Comparison of ENCODE assay signal across 23 cellular contexts in genomic region chr10:44572146-44572545, GRCh38.
DNase-seq lines count a peak whose midpoint lies in the region; ATAC-seq, FAIRE-seq and TF ChIP-seq lines count a peak whose summit lies in the region.
"Had no signal": no experiment of that assay in that cellular context is flagged by ENCODE, and none has a peak within 500 bp of the region (broad histone marks: within the 10 kb centered on the region; RNA-seq: fewer than 3 reads in every experiment).

No MANE protein-coding gene starts in this region.

- H3K4me1 ChIP-seq in HEK293 (ENCODE audit: control insufficient read depth, insufficient read depth, low read length) (no peaks in the 10 kb centered on the region), astrocyte (ENCODE audit: insufficient read depth, low read length) (peaks cover 41% of the 10 kb centered on the region), lung (ENCODE audit: control insufficient read depth in 2 of 2, insufficient read depth in 2 of 2, low read length in 2 of 2) (no peaks in the 10 kb centered on the region), upper lobe of right lung (no peaks in the 10 kb centered on the region), Karpas-422 (ENCODE audit: low read length) (no peaks in the 10 kb centered on the region)
- H3K4me1 ChIP-seq: A549; BE2C; BLaER1 treated with 17β-estradiol and CSF1 and Interleukin-3, amounts not matched to agents 10 nM and 100 nM had no signal

- WGBS in lung, 2 donors, result 88 to 94% methylated on average over 6 of the region's 6 CpGs

- H3K27ac Mint-ChIP-seq in astrocyte (ENCODE audit: unreplicated experiment), result no peak overlapping the region
- H3K27ac Mint-ChIP-seq: CD14-positive monocyte; CD4-positive, alpha-beta T cell; CD8-positive, alpha-beta memory T cell had no signal

- no peaks in the 10 kb centered on the region for H3K27me3 ChIP-seq in astrocyte (ENCODE audit: insufficient read depth, low read length)
- no peaks in the 10 kb centered on the region for H3K27me3 ChIP-seq in lung (ENCODE audit: control insufficient read depth, insufficient read depth)
- H3K27me3 ChIP-seq in upper lobe of right lung, result no peaks in the 10 kb centered on the region
- H3K27me3 ChIP-seq in Karpas-422 (ENCODE audit: low read length), result no peaks in the 10 kb centered on the region
- H3K27me3 ChIP-seq: BE2C; BLaER1 treated with 17β-estradiol and CSF1 and Interleukin-3, amounts not matched to agents 10 nM and 100 nM had no signal

- peaks cover 8% of the 10 kb centered on the region for H3K4me1 Mint-ChIP-seq in astrocyte (ENCODE audit: low read depth, unreplicated experiment)
- H3K4me1 Mint-ChIP-seq: CD14-positive monocyte had no signal

- H3K27me3 Mint-ChIP-seq in astrocyte (ENCODE audit: low read depth, unreplicated experiment), result peaks cover 18% of the 10 kb centered on the region
- H3K27me3 Mint-ChIP-seq: CD4-positive, alpha-beta T cell had no signal

- no peak for ATAC-seq in lung (ENCODE audit: insufficient read depth, low FRiP score)
- no peak for ATAC-seq in GM18858 (IDR thresholded peaks at IDR 0.05; ENCODE audit: unreplicated experiment)
- no peak for ATAC-seq in upper lobe of right lung
- ATAC-seq: A549 had no signal

- H3K79me2 ChIP-seq in astrocyte (ENCODE audit: insufficient read depth, low read length), result no peaks in the 10 kb centered on the region
- H3K79me2 ChIP-seq in Karpas-422 (ENCODE audit: low read length), result no peaks in the 10 kb centered on the region

- H4K20me1 ChIP-seq in astrocyte (ENCODE audit: insufficient read depth, low read length) (no peaks in the 10 kb centered on the region), Karpas-422 (ENCODE audit: insufficient read depth, low read depth, low read length) (no peaks in the 10 kb centered on the region)
- H4K20me1 ChIP-seq: BLaER1 treated with 17β-estradiol and CSF1 and Interleukin-3, amounts not matched to agents 10 nM and 100 nM had no signal

- DNase-seq in astrocyte (ENCODE audit: low read depth) (no peak), lung (ENCODE audit: low spot score) (peak; percentile 17), upper lobe of right lung (no peak), Karpas-422 (no peak)
- no peak for DNase-seq in stimulated activated CD4-positive, alpha-beta T cell treated with anti-CD3 and anti-CD28 coated beads, Interleukin-2, amount 100 ng/mL, for 24 hours
- DNase-seq: 8988T; ACHN; AML-193; BE2C; CD4-positive, alpha-beta T cell; CD8-positive, alpha-beta memory T cell; DMS53; DMS79 treated with DMSO at 0.1 percent for 48 hours; GOT3; H7; HCEC 1CT had no signal

- POLR2A ChIA-PET in HEK293 (lab: Yijun Ruan, JAX), result interaction anchor here (0.6 kb wide), 2 partner anchors 52 to 104 kb away, joined by 4 read pairs; no protein-coding TSS in a partner anchor

- peaks cover 3% of the 10 kb centered on the region for H3K36me3 Mint-ChIP-seq in astrocyte (ENCODE audit: low read depth, unreplicated experiment)
- H3K36me3 Mint-ChIP-seq: CD14-positive monocyte; CD8-positive, alpha-beta memory T cell had no signal

- H3K4me3 ChIP-seq in HEK293 (ENCODE audit: low read depth, low read length), result no peak overlapping the region
- H3K4me3 ChIP-seq in astrocyte (ENCODE audit: insufficient read depth, low read depth, low read length), result no peak overlapping the region
- H3K4me3 ChIP-seq in lung, result no peak overlapping the region
- H3K4me3 ChIP-seq in upper lobe of right lung, result no peak overlapping the region
- H3K4me3 ChIP-seq in Karpas-422 (ENCODE audit: low read length), result no peak overlapping the region
- H3K4me3 ChIP-seq: A549; BLaER1 treated with 17β-estradiol and CSF1 and Interleukin-3, amounts not matched to agents 10 nM and 100 nM had no signal

- H3K4me3 Mint-ChIP-seq in astrocyte (ENCODE audit: unreplicated experiment), result no peak overlapping the region
- H3K4me3 Mint-ChIP-seq: CD14-positive monocyte; CD4-positive, alpha-beta T cell; CD8-positive, alpha-beta memory T cell had no signal

- no peak overlapping the region for H3K27ac ChIP-seq in HEK293 (ENCODE audit: extremely low read depth, low read depth, low read length)
- H3K27ac ChIP-seq in astrocyte (ENCODE audit: low read depth, low read length), result no peak overlapping the region
- H3K27ac ChIP-seq in lung (ENCODE audit: low read depth in 1 of 2, low read length in 1 of 2), result no peak overlapping the region
- H3K27ac ChIP-seq in upper lobe of right lung, result no peak overlapping the region
- no peak overlapping the region for H3K27ac ChIP-seq in Karpas-422 (ENCODE audit: low read length)
- H3K27ac ChIP-seq: A549; BLaER1 treated with 17β-estradiol and CSF1 and Interleukin-3, amounts not matched to agents 10 nM and 100 nM had no signal

- intact Hi-C loops in upper lobe of right lung (cut with DNase I), result no loop called here

- H3K9ac ChIP-seq in astrocyte (ENCODE audit: low read length), result no peak overlapping the region
- H3K9ac ChIP-seq in Karpas-422 (ENCODE audit: low read length), result no peak overlapping the region
- H3K9ac ChIP-seq: BLaER1 treated with 17β-estradiol and CSF1 and Interleukin-3, amounts not matched to agents 10 nM and 100 nM had no signal

- TF ChIP-seq CTCF in HEK293 (tag by site-specific recombination; IDR thresholded peaks at IDR 0.05) (no peak), astrocyte (IDR thresholded peaks at IDR 0.05; ENCODE audit: insufficient read depth, low read depth, low read length) (no peak), lung (IDR thresholded peaks at IDR 0.05; ENCODE audit: control extremely low read depth, extremely low read depth) (no peak), upper lobe of right lung (IDR thresholded peaks at IDR 0.05) (no peak)

- no peaks in the 10 kb centered on the region for H3K9me2 ChIP-seq in Karpas-422 (replicated peaks; ENCODE audit: insufficient read depth, low read length)

- H2AFZ ChIP-seq in astrocyte (ENCODE audit: low read depth, low read length) (no peak overlapping the region), Karpas-422 (ENCODE audit: low read length) (no peak overlapping the region)

- FAIRE-seq in astrocyte (lab: Jason Lieb, UNC), result no peak
- FAIRE-seq: A549, G401.6, GM12892 had no signal

- no peaks in the 10 kb centered on the region for H3K9me3 ChIP-seq in HEK293 (ENCODE audit: control insufficient read depth, insufficient read depth, low read depth, low read length)
- no peaks in the 10 kb centered on the region for H3K9me3 ChIP-seq in astrocyte (ENCODE audit: insufficient read depth, low read depth, low read length)
- peaks cover 0 to 3% of the 10 kb centered on the region in 2 donors for H3K9me3 ChIP-seq in lung (ENCODE audit: control insufficient read depth in 2 of 2, insufficient read depth in 1 of 2, low read length in 1 of 2)
- H3K9me3 ChIP-seq in upper lobe of right lung, result no peaks in the 10 kb centered on the region
- no peaks in the 10 kb centered on the region for H3K9me3 ChIP-seq in Karpas-422 (ENCODE audit: low read length)
- H3K9me3 ChIP-seq: A549; BE2C; BLaER1 treated with 17β-estradiol and CSF1 and Interleukin-3, amounts not matched to agents 10 nM and 100 nM had no signal

- H3K36me3 ChIP-seq in HEK293 (ENCODE audit: control insufficient read depth in 2 of 2, insufficient read depth in 1 of 2, low read length in 2 of 2) (no peaks in the 10 kb centered on the region), astrocyte (ENCODE audit: insufficient read depth, low read length) (no peaks in the 10 kb centered on the region), lung (ENCODE audit: control insufficient read depth in 2 of 2, insufficient read depth in 2 of 2, low read length in 2 of 2) (no peaks in the 10 kb centered on the region), upper lobe of right lung (no peaks in the 10 kb centered on the region), Karpas-422 (ENCODE audit: insufficient read depth, low read length) (no peaks in the 10 kb centered on the region)
- H3K36me3 ChIP-seq: BE2C; BLaER1 treated with 17β-estradiol and CSF1 and Interleukin-3, amounts not matched to agents 10 nM and 100 nM had no signal

- peaks cover 10% of the 10 kb centered on the region for H3K9me3 Mint-ChIP-seq in astrocyte (ENCODE audit: unreplicated experiment)
- H3K9me3 Mint-ChIP-seq: CD4-positive, alpha-beta T cell had no signal

- H3K4me2 ChIP-seq in astrocyte (ENCODE audit: low read length) (peak overlapping the region; percentile 42), Karpas-422 (ENCODE audit: low read depth, low read length, poor library complexity, severe bottlenecking) (no peak overlapping the region)
- H3K4me2 ChIP-seq: A549; BLaER1 treated with 17β-estradiol and CSF1 and Interleukin-3, amounts not matched to agents 10 nM and 100 nM had no signal

- CTCF ChIA-PET in HEK293 (lab: Yijun Ruan, JAX), result interaction anchor here (1.9 kb wide), 1 partner anchor 54 kb away, joined by 7 read pairs; no protein-coding TSS in a partner anchor

TF ChIP-seq in HEK293, 187 proteins besides CTCF, POLR2A, EP300 and RAD21 (continues in another document):
- TF ChIP-seq ZNF449 (tag by site-specific recombination; IDR thresholded peaks at IDR 0.05) (peak; percentile 23; the same call in 1 of the 2 replicates), SP7 (tag by site-specific recombination; IDR thresholded peaks at IDR 0.05) (no peak)
